8 cellular contexts compared by ENCODE assay signal in genomic region chr11:38138972-38139371, GRCh38.
"Had no signal": no experiment of that assay in that cellular context is flagged by ENCODE, and none has a peak within 500 bp of the region (broad histone marks: within the 10 kb centered on the region; RNA-seq: fewer than 3 reads in every experiment).

No MANE protein-coding gene starts in this region.

- DNase-seq: GM23248, GOT3, H9, HCEC 1CT, HFFc6 had no signal

- H3K4me3 ChIP-seq: GM23248, GM23338, HAP-1 had no signal

- H3K36me3 ChIP-seq: HAP-1 had no signal

- ATAC-seq: GM23338, HCT116 had no signal

- H3K4me3 Mint-ChIP-seq: GM23338, H9, HFFc6 had no signal

- H3K27ac Mint-ChIP-seq: GM23338, H9, HFFc6 had no signal
